Comparison of ENCODE assay signal across 21 cellular contexts in genomic region chr12:124024790-124025189, GRCh38.
"Had no signal": no experiment of that assay in that cellular context is flagged by ENCODE, and none has a peak within 500 bp of the region (broad histone marks: within the 10 kb centered on the region; RNA-seq: fewer than 3 reads in every experiment).

No MANE protein-coding gene starts in this region.

- H3K9me3 Mint-ChIP-seq: activated CD4-positive, alpha-beta memory T cell treated with anti-CD3 and anti-CD28 coated beads for 36 hours; nephron had no signal

- DNase-seq: activated CD4-positive, alpha-beta memory T cell treated with anti-CD3 and anti-CD28 coated beads for 36 hours; activated CD4-positive, alpha-beta T cell treated with anti-CD3 and anti-CD28 coated beads for 1 hour; activated effector memory CD4-positive, alpha-beta T cell treated with anti-CD3 and anti-CD28 coated beads, Interleukin-2, amount 50 U/mL, for 16 hours; activated T-cell treated with anti-CD3 and anti-CD28 coated beads, Interleukin-2, amount 50 U/mL, for 48 hours; brain microvascular endothelial cell; head of caudate nucleus; left cardiac atrium; lower lobe of right lung; occipital lobe; small intestine; stimulated activated CD4-positive, alpha-beta T cell treated with anti-CD3 and anti-CD28 coated beads, Interleukin-4, amount 100 ng/mL, for 4 hours; stimulated activated CD8-positive, alpha-beta memory T cell treated with anti-CD3 and anti-CD28 coated beads, Interleukin-4, amount 100 ng/mL, for 48 hours; stimulated activated naive CD8-positive, alpha-beta T cell treated with anti-CD3 and anti-CD28 coated beads, Interleukin-15, Interleukin-2, amounts not matched to agents 100 U/mL and 50 U/mL, for 24 hours; T-helper 9 cell had no signal

- H3K27me3 Mint-ChIP-seq: activated CD4-positive, alpha-beta memory T cell treated with anti-CD3 and anti-CD28 coated beads for 36 hours; activated naive CD8-positive, alpha-beta T cell; type B pancreatic cell had no signal

- H3K27ac ChIP-seq: brain microvascular endothelial cell, epithelial cell of prostate, lower lobe of right lung, prostate gland, suprapubic skin had no signal

- H3K36me3 Mint-ChIP-seq: activated CD4-positive, alpha-beta memory T cell treated with anti-CD3 and anti-CD28 coated beads for 36 hours; activated naive CD8-positive, alpha-beta T cell had no signal

- H3K9me3 ChIP-seq: lower lobe of right lung, prostate gland, suprapubic skin had no signal

- H3K27ac Mint-ChIP-seq: activated CD4-positive, alpha-beta memory T cell treated with anti-CD3 and anti-CD28 coated beads for 36 hours; activated naive CD8-positive, alpha-beta T cell; nephron; type B pancreatic cell had no signal

- ATAC-seq: left cardiac atrium; right cardiac atrium; stimulated activated naive CD8-positive, alpha-beta T cell treated with anti-CD3 and anti-CD28 coated beads, Interleukin-15, Interleukin-2, amounts not matched to agents 100 U/mL and 50 U/mL, for 24 hours had no signal

- H3K27me3 ChIP-seq: brain microvascular endothelial cell, suprapubic skin had no signal

- H3K36me3 ChIP-seq: brain microvascular endothelial cell, lower lobe of right lung, prostate gland, suprapubic skin had no signal

- H3K4me1 ChIP-seq: prostate gland had no signal

- H3K4me3 ChIP-seq: lower lobe of right lung, prostate gland, suprapubic skin had no signal

- H3K4me3 Mint-ChIP-seq: activated CD4-positive, alpha-beta memory T cell treated with anti-CD3 and anti-CD28 coated beads for 36 hours; activated naive CD8-positive, alpha-beta T cell; nephron; type B pancreatic cell had no signal
